7 cellular contexts compared by ENCODE assay signal in genomic region chr11:316031-316701, GRCh38. TPM values are rescaled to one million over a fixed set of nuclear protein-coding genes. Genes with fewer than 3 reads are reported as not detected.
DNase-seq lines count a peak whose midpoint lies in the region; ATAC-seq, FAIRE-seq and TF ChIP-seq lines count a peak whose summit lies in the region.
"Had no signal": no experiment of that assay in that cellular context is flagged by ENCODE, and none has a peak within 500 bp of the region (broad histone marks: within the 10 kb centered on the region; RNA-seq: fewer than 3 reads in every experiment).

No MANE protein-coding gene starts in this region.

- FAIRE-seq in pancreas (lab: Jason Lieb, UNC), result no peak

- DNase-seq in HAP-1 (ENCODE audit: low spot score in 2 of 2), result peak in 1 of 2 experiments; percentile 48
- peak; percentile 74 for DNase-seq in coronary artery (ENCODE audit: low spot score)
- peak in 4 of 6 donors; percentile 33 to 82 (median 62) for DNase-seq in pancreas
- no peak for DNase-seq in GM03348 (ENCODE audit: low spot score)
- DNase-seq: stimulated activated CD4-positive, alpha-beta T cell treated with anti-CD3 and anti-CD28 coated beads, Interleukin-2, amount 100 ng/mL, for 48 hours had no signal

- in situ Hi-C loops in HAP-1 (cut with MboI; ENCODE audit: low sequenced_read_pairs), result no loop called here

- no peak for TF ChIP-seq CTCF in coronary artery (IDR thresholded peaks at IDR 0.05)
- TF ChIP-seq CTCF in pancreas (IDR thresholded peaks at IDR 0.05), result no peak

- H3K36me3 ChIP-seq in HAP-1 (replicated peaks), result no peaks in the 10 kb centered on the region
- H3K36me3 ChIP-seq in pancreas, result no peaks in the 10 kb centered on the region

- peaks cover 30% of the 10 kb centered on the region for H3K4me1 ChIP-seq in HAP-1
- peaks cover 0 to 3% (median 0%) of the 10 kb centered on the region in 3 donors for H3K4me1 ChIP-seq in pancreas

- H3K9me3 ChIP-seq in HAP-1 (no peaks in the 10 kb centered on the region), pancreas (no peaks in the 10 kb centered on the region)

- intact Hi-C loops in pancreas (cut with DNase I), result no loop called here

- ATAC-seq in pancreas (no peak), HG03045 (IDR thresholded peaks at IDR 0.05; ENCODE audit: unreplicated experiment) (no peak), HG03097 (IDR thresholded peaks at IDR 0.05; ENCODE audit: low FRiP score, unreplicated experiment) (no peak)

- WGBS in pancreas, 2 donors, result 16 to 19% methylated on average over 51 to 64 of the region's 64 CpGs

- H3K4me3 ChIP-seq in HAP-1 (peak overlapping the region; percentile 4; the same call in 1 of the 2 replicates), coronary artery (peak overlapping the region; percentile 68), pancreas (peak overlapping the region; percentile 7 to 41 (median 16))

- H3K27ac ChIP-seq in coronary artery, result peak overlapping the region; percentile 19 to 78
- peak overlapping the region in 3 of 4 donors; percentile 7 to 31 (median 18) for H3K27ac ChIP-seq in pancreas

- H3K27me3 ChIP-seq in HAP-1 (ENCODE audit: low read depth) (no peaks in the 10 kb centered on the region), pancreas (no peaks in the 10 kb centered on the region)

RNA-seq across cellular contexts. Expression of gene IFITM1, which starts 2.3 kb away (rescaled TPM):
- total RNA-seq in pancreas, result 10 to 100 TPM in 5 of 6 donors, 1 to 10 TPM in 1; 10.0 to 45.2 (median 18.9) TPM
- 10 to 100 TPM; 40.7 to 54.5 TPM for polyA plus RNA-seq in pancreas

RNA-seq across cellular contexts. Expression of gene IFITM3, which starts 4.5 kb away (rescaled TPM):
- 100 to 1,000 TPM in 4 of 6 donors, 10 to 100 TPM in 2; 86.4 to 292 (median 135) TPM for total RNA-seq in pancreas
- polyA plus RNA-seq in pancreas, result 100 to 1,000 TPM; 300 to 429 TPM

RNA-seq across cellular contexts. Expression of gene IFITM2, which starts 8.6 kb away (rescaled TPM):
- total RNA-seq in pancreas, result 100 to 1,000 TPM in 2 of 6 donors, 10 to 100 TPM in 4; 32.1 to 120 (median 63.6) TPM
- polyA plus RNA-seq in pancreas, result 100 to 1,000 TPM; 169 to 182 TPM

RNA-seq across cellular contexts. Expression of gene IFITM5, which starts 16.8 kb away (rescaled TPM):
- total RNA-seq in pancreas, result not detected
- polyA plus RNA-seq in pancreas, result 1 to 10 TPM in 1 of 2 donors, under 1 TPM in 1; 0.56 to 1.2 TPM

RNA-seq across cellular contexts. Expression of gene PGGHG, which starts 27.2 kb away (rescaled TPM):
- 100 to 1,000 TPM in 4 of 6 donors, 10 to 100 TPM in 1, 1 to 10 TPM in 1; 8.9 to 534 (median 198) TPM for total RNA-seq in pancreas
- polyA plus RNA-seq in pancreas, result 1,000 to 10,000 TPM; 1,516 to 4,700 TPM

Comparison
In these comparisons a context has a peak if more than half of its experiments do, and no peak if none do; other contexts are left out.
1. H3K4me3 ChIP-seq: peak in every context shown above with its lines; median percentile 68 in coronary artery; 16 in pancreas; 4 in HAP-1.